In the genomic region with DNA sequence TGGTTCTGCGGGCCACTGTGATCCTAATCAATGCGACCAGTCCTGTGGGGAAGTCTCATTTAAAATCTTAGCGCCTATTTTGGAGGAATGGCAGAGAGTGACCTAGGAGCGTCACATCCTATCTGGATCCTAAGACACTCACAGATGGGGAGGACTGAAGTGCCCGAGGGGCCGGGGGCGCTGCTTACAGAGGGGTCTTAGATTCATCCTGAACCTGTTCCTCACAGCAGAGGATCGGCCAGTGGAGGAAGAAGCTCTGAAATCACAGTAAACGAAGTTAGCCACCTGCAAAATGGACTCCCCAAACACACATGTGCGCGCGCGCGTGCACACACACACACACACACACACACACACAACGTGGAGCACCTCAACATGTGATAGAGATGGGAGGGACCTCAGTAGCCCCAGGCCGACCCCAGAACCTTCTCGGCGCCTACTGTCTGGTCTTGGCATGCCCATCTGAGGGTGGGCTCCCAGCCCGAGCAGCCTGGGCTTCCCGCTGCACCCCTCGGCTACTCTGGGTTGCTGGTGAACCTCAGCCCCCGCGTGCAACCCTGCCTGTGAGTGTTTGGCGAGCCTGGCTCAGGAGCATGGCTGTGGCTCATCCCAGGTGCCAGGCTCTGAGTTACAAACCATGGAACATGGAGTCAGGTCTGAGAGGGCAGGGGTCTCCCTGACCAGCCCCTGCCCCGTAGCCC, we compare ENCODE assay signal across 14 cellular contexts.
DNase-seq lines count a peak whose midpoint lies in the region; ATAC-seq and TF ChIP-seq lines count a peak whose summit lies in the region.
"Had no signal": no experiment of that assay in that cellular context is flagged by ENCODE, and none has a peak within 500 bp of the region (broad histone marks: within the 10 kb centered on the region; RNA-seq: fewer than 3 reads in every experiment).

No MANE protein-coding gene starts in this region.

- H3K36me3 Mint-ChIP-seq in activated CD4-positive, alpha-beta T cell treated with anti-CD3 and anti-CD28 coated beads for 36 hours (ENCODE audit: low read depth): no peaks in the 10 kb centered on the region

- no peak overlapping the region for H3K27ac Mint-ChIP-seq in activated CD4-positive, alpha-beta T cell treated with anti-CD3 and anti-CD28 coated beads for 36 hours
- H3K27ac Mint-ChIP-seq: CD4-positive, CD25-positive, alpha-beta regulatory T cell; GM23338 had no signal

- H3K9me3 ChIP-seq in iPS-18c (ENCODE audit: control insufficient read depth, insufficient read depth, low read length) (peaks cover 62% of the 10 kb centered on the region), upper lobe of right lung (no peaks in the 10 kb centered on the region)

- no peaks in the 10 kb centered on the region for H3K4me1 Mint-ChIP-seq in activated CD4-positive, alpha-beta T cell treated with anti-CD3 and anti-CD28 coated beads for 36 hours
- H3K4me1 Mint-ChIP-seq: CD4-positive, CD25-positive, alpha-beta regulatory T cell; GM23338 had no signal

- H3K4me1 ChIP-seq in upper lobe of right lung: no peaks in the 10 kb centered on the region
- H3K4me1 ChIP-seq: BLaER1 treated with 17β-estradiol and CSF1 and Interleukin-3, amounts not matched to agents 10 nM and 100 nM had no signal

- H3K27me3 ChIP-seq in upper lobe of right lung: no peaks in the 10 kb centered on the region
- H3K27me3 ChIP-seq: BLaER1 treated with 17β-estradiol and CSF1 and Interleukin-3, amounts not matched to agents 10 nM and 100 nM had no signal

- H3K4me3 Mint-ChIP-seq in activated CD4-positive, alpha-beta T cell treated with anti-CD3 and anti-CD28 coated beads for 36 hours: no peak overlapping the region
- H3K4me3 Mint-ChIP-seq: CD4-positive, CD25-positive, alpha-beta regulatory T cell; GM23338 had no signal

- CTCF ChIA-PET in activated CD4-positive, alpha-beta T cell treated with anti-CD3 and anti-CD28 coated beads for 36 hours (lab: Charles Lee): no interaction called here

- no peak for ATAC-seq in upper lobe of right lung
- ATAC-seq in GM19467 (IDR thresholded peaks at IDR 0.05; ENCODE audit: unreplicated experiment): no peak
- no peak for ATAC-seq in activated CD4-positive, alpha-beta T cell treated with anti-CD3 and anti-CD28 coated beads for 36 hours
- ATAC-seq: GM23338 had no signal

- H3K4me3 ChIP-seq in iPS-18c (ENCODE audit: insufficient read depth, low read depth, low read length) (peak overlapping the region; percentile 9; the same call in 1 of the 2 replicates), upper lobe of right lung (no peak overlapping the region)
- H3K4me3 ChIP-seq: BLaER1 treated with 17β-estradiol and CSF1 and Interleukin-3, amounts not matched to agents 10 nM and 100 nM; GM23338 had no signal

- peaks cover 4% of the 10 kb centered on the region for H3K9me3 Mint-ChIP-seq in activated CD4-positive, alpha-beta T cell treated with anti-CD3 and anti-CD28 coated beads for 36 hours (ENCODE audit: low read depth)

- peaks cover 2% of the 10 kb centered on the region for H3K27me3 Mint-ChIP-seq in activated CD4-positive, alpha-beta T cell treated with anti-CD3 and anti-CD28 coated beads for 36 hours

- H3K36me3 ChIP-seq in upper lobe of right lung: no peaks in the 10 kb centered on the region
- H3K36me3 ChIP-seq: BLaER1 treated with 17β-estradiol and CSF1 and Interleukin-3, amounts not matched to agents 10 nM and 100 nM had no signal

- peak; percentile 27 for DNase-seq in activated effector memory CD4-positive, alpha-beta T cell treated with anti-CD3 and anti-CD28 coated beads, Interleukin-2, amount 50 U/mL, for 16 hours
- no peak for DNase-seq in activated effector memory CD4-positive, alpha-beta T cell treated with Interleukin-2 at 50 U/mL for 16 hours
- DNase-seq in posterior vena cava (ENCODE audit: low spot score): peak; percentile 40
- peak; percentile 44 for DNase-seq in upper lobe of right lung
- DNase-seq in activated CD4-positive, alpha-beta T cell treated with anti-CD3 and anti-CD28 coated beads for 36 hours: no peak
- DNase-seq: 8988T; CD4-positive, CD25-positive, alpha-beta regulatory T cell; DMS53; GF-D8; H7 had no signal

- TF ChIP-seq CTCF in upper lobe of right lung (IDR thresholded peaks at IDR 0.05): no peak

- POLR2A ChIA-PET in activated CD4-positive, alpha-beta T cell treated with anti-CD3 and anti-CD28 coated beads for 36 hours (lab: Charles Lee): no interaction called here

- no peak overlapping the region for H3K27ac ChIP-seq in upper lobe of right lung
- H3K27ac ChIP-seq: BLaER1 treated with 17β-estradiol and CSF1 and Interleukin-3, amounts not matched to agents 10 nM and 100 nM had no signal

- intact Hi-C loops in posterior vena cava (cut with DNase I) (no loop called here), upper lobe of right lung (cut with DNase I) (no loop called here)
- intact Hi-C loops in activated CD4-positive, alpha-beta T cell treated with anti-CD3 and anti-CD28 coated beads for 36 hours (cut with DNase I, micrococcal nuclease): no loop called here

Comparison
In these comparisons a context has a peak if more than half of its experiments do, and no peak if none do; other contexts are left out.
1. DNase-seq: peak in activated effector memory CD4-positive, alpha-beta T cell treated with anti-CD3 and anti-CD28 coated beads, Interleukin-2, amount 50 U/mL, for 16 hours (single experiment), posterior vena cava (single experiment) and upper lobe of right lung (single experiment); none in activated effector memory CD4-positive, alpha-beta T cell treated with Interleukin-2 at 50 U/mL for 16 hours (single experiment) and activated CD4-positive, alpha-beta T cell treated with anti-CD3 and anti-CD28 coated beads for 36 hours (single experiment).